In genomic region chr4:153947124-153947523, GRCh38 we compare ENCODE assay signal across 30 cellular contexts.
"Had no signal": no experiment of that assay in that cellular context is flagged by ENCODE, and none has a peak within 500 bp of the region (broad histone marks: within the 10 kb centered on the region; RNA-seq: fewer than 3 reads in every experiment).

No MANE protein-coding gene starts in this region.

- H3K4me1 ChIP-seq: ascending aorta had no signal

- H3K9me3 Mint-ChIP-seq: activated CD4-positive, alpha-beta memory T cell treated with anti-CD3 and anti-CD28 coated beads, Interleukin-2, amount 10 ng/mL, durations not matched to agents 7 days and 5 days; central memory CD8-positive, alpha-beta T cell had no signal

- H3K36me3 ChIP-seq: ascending aorta, cardiac muscle cell had no signal

- DNase-seq: activated B cell treated with CpG ODN at 0.5 μM for 24 hours; activated CD4-positive, alpha-beta memory T cell treated with anti-CD3 and anti-CD28 coated beads, Interleukin-2, amount 10 ng/mL, durations not matched to agents 7 days and 5 days; activated CD4-positive, alpha-beta T cell treated with anti-CD3 and anti-CD28 coated beads for 4 hours; activated CD4-positive, CD25-positive, alpha-beta regulatory T cell treated with anti-CD3 and anti-CD28 coated beads, Interleukin-2, amount 50 U/mL, for 72 hours; activated gamma-delta T cell; activated naive CD4-positive, alpha-beta T cell treated with Interleukin-2 at 50 U/mL for 16 hours; activated naive CD8-positive, alpha-beta T cell treated with anti-CD3 and anti-CD28 coated beads, Interleukin-2, amount 10 ng/mL, durations not matched to agents 7 days and 5 days; activated T-cell treated with anti-CD3 and anti-CD28 coated beads, Interleukin-2, amount 50 U/mL, for 1 hour; amygdala; KG1; NCI-H1092 treated with DMSO at 0.1 percent for 48 hours; NCI-H1417; NCI-H146; NCI-H187; NCI-H2029 treated with DMSO at 0.1 percent for 48 hours; NCI-H2107; NCI-H2171 treated with DMSO at 0.1 percent for 48 hours; NCI-H2227 treated with DMSO at 0.1 percent for 48 hours; NCI-H446; NCI-H510A treated with DMSO at 0.1 percent for 48 hours; NCI-H526 treated with DMSO at 0.1 percent for 48 hours; NCI-H774; NK-92 treated with Interleukin-12 subunit alpha and Interleukin-12 subunit beta, amount 100 ng/mL, for 24 hours; Right ventricle myocardium superior; T1000 had no signal

- H3K4me3 Mint-ChIP-seq: activated B cell treated with CpG ODN at 0.5 μM for 24 hours; activated CD4-positive, alpha-beta memory T cell treated with anti-CD3 and anti-CD28 coated beads, Interleukin-2, amount 10 ng/mL, durations not matched to agents 7 days and 5 days; activated naive CD4-positive, alpha-beta T cell treated with anti-CD3 and anti-CD28 coated beads, Interleukin-2, amount 50 U/mL, for 24 hours; activated naive CD8-positive, alpha-beta T cell treated with anti-CD3 and anti-CD28 coated beads, Interleukin-2, amount 10 ng/mL, durations not matched to agents 7 days and 5 days; central memory CD8-positive, alpha-beta T cell had no signal

- H3K27ac ChIP-seq: ascending aorta, cardiac muscle cell had no signal

- H3K27me3 ChIP-seq: ascending aorta, cardiac muscle cell had no signal

- H3K4me3 ChIP-seq: ascending aorta, cardiac muscle cell had no signal

- H3K27ac Mint-ChIP-seq: activated B cell treated with CpG ODN at 0.5 μM for 24 hours; activated CD4-positive, alpha-beta memory T cell treated with anti-CD3 and anti-CD28 coated beads, Interleukin-2, amount 10 ng/mL, durations not matched to agents 7 days and 5 days; activated naive CD4-positive, alpha-beta T cell treated with anti-CD3 and anti-CD28 coated beads, Interleukin-2, amount 50 U/mL, for 24 hours; activated naive CD8-positive, alpha-beta T cell treated with anti-CD3 and anti-CD28 coated beads, Interleukin-2, amount 10 ng/mL, durations not matched to agents 7 days and 5 days; activated T-helper 2 cell treated with anti-CD3 and anti-CD28 coated beads, Interferon-gamma antibody, Interleukin-2, Interleukin-4, amounts not matched to agents 10 μg/mL and 5 μg/mL and 100 μg/mL, durations not matched to agents 14 hours and 24 hours and 36 hours had no signal

- H3K27me3 Mint-ChIP-seq: central memory CD8-positive, alpha-beta T cell had no signal

- H3K4me1 Mint-ChIP-seq: activated B cell treated with CpG ODN at 0.5 μM for 24 hours had no signal
